ENCODE assay signal across 9 cellular contexts in the genomic region with DNA sequence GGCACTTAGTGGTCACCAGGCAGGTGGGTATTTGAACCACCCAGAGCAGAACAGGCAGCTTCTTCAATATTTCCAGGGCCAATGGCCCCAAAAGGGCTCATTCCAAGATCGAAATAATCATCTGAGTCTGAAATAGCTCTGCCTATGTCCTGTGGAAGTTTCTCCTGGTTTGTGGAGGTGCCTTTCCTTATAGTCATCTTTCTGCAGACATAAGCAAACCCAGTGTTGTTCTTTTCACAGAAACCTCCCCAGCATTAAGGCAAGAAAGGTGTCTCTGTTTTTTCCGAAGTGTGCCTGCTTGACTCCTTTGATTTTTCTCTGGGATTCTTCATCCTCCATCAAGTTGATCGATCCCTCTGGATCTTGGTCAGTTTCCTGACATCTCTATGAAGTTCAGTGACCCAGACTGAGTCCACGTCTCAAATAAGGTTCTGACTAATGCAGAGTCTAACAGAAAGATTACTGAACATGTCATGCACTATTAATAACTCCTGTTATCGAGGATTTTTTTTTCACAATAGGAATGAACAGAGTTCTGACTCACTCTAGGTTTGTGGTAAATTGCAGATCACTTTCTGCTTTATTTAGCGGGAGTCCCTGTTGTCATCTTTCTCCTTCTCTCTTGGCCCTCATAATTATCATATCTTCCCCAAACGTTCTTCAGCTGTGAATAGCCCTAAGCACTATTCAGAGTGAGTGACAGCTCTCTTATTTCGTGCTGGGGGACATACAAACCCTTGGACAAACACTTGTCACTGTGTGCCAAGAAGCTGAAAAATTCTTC. TPM values are rescaled to one million over a fixed set of nuclear protein-coding genes. Genes with fewer than 3 reads are reported as not detected.
DNase-seq lines count a peak whose midpoint lies in the region; ATAC-seq, FAIRE-seq and TF ChIP-seq lines count a peak whose summit lies in the region.
"Had no signal": no experiment of that assay in that cellular context is flagged by ENCODE, and none has a peak within 500 bp of the region (broad histone marks: within the 10 kb centered on the region; RNA-seq: fewer than 3 reads in every experiment).

No MANE protein-coding gene starts in this region.

- dilution Hi-C loops in endothelial cell of umbilical vein (cut with MboI; ENCODE audit: extremely low pct_ligation_motif_present, low sequenced_read_pairs), result no loop called here

- H3K9ac ChIP-seq in endothelial cell of umbilical vein (replicated peaks; ENCODE audit: extremely low read depth, insufficient read depth, low read length), result peak overlapping the region; percentile 84

- TSS peak; percentile 70 for BruUV-seq in endothelial cell of umbilical vein (replicated peaks; lab: Mats Ljungman, UMichigan)

- H3K27me3 ChIP-seq in endothelial cell of umbilical vein (ENCODE audit: control insufficient read depth in 2 of 2, insufficient read depth in 2 of 2, low read length in 2 of 2) (no peaks in the 10 kb centered on the region), psoas muscle (ENCODE audit: insufficient read depth in 3 of 3, low read length in 2 of 3) (no peaks in the 10 kb centered on the region)

- H3K4me3 ChIP-seq in endothelial cell of umbilical vein (replicated peaks in 1 of 3; ENCODE audit: insufficient read depth in 1 of 3, low read depth in 1 of 3, low read length in 3 of 3) (peak overlapping the region in 1 of 3 experiments; percentile 37), psoas muscle (peak overlapping the region; percentile 84)

- intact Hi-C loops in endothelial cell of umbilical vein (cut with micrococcal nuclease) (loop anchor here (1.0 kb wide), 2 partner anchors 23 to 90 kb away; no protein-coding TSS in a partner anchor), psoas muscle (cut with DNase I) (no loop called here)

- in situ Hi-C loops in GM13976 (cut with MboI; ENCODE audit: low sequenced_read_pairs, unreplicated experiment), result no loop called here

- peaks cover 41% of the 10 kb centered on the region for H3K4me1 ChIP-seq in endothelial cell of umbilical vein (ENCODE audit: control insufficient read depth, extremely low read depth, insufficient read depth, low read length)
- H3K4me1 ChIP-seq in psoas muscle, result peaks cover 46% of the 10 kb centered on the region

- H3K36me3 ChIP-seq in endothelial cell of umbilical vein (ENCODE audit: control insufficient read depth in 2 of 2, extremely low read depth in 1 of 2, insufficient read depth in 2 of 2, low read length in 2 of 2) (no peaks in the 10 kb centered on the region), psoas muscle (ENCODE audit: insufficient read depth in 1 of 2, low read depth in 1 of 2) (peaks cover 0 to 1% of the 10 kb centered on the region in 2 donors)

- DNase-seq in GM13976 (ENCODE audit: low spot score), result peak; percentile 56
- DNase-seq in OCI-M1 (lab: John Stamatoyannopoulos, UW), result peak; percentile 81
- DNase-seq in endothelial cell of umbilical vein (ENCODE audit: low read depth, low spot score), result peak; percentile 87
- no peak for DNase-seq in psoas muscle
- DNase-seq in DMS 273 treated with DMSO at 0.1 percent for 48 hours (lab: John Stamatoyannopoulos, UW), result no peak
- no peak for DNase-seq in COR-L47 (lab: John Stamatoyannopoulos, UW)

- CTCF ChIA-PET in endothelial cell of umbilical vein (lab: Charles Lee), result interaction anchor here (0.8 to 1.8 kb wide), 3 partner anchors 20 to 51 kb away, joined by 3 to 7 read pairs (median 6); a partner anchor contains a TSS

- WGBS in psoas muscle, 3 donors, result 27 to 35% (median 31%) methylated on average over 8 of the region's 8 CpGs

- H3K9me3 ChIP-seq in endothelial cell of umbilical vein (replicated peaks; ENCODE audit: control insufficient read depth, insufficient read depth, low read length) (no peaks in the 10 kb centered on the region), psoas muscle (no peaks in the 10 kb centered on the region)

- FAIRE-seq in endothelial cell of umbilical vein (lab: Jason Lieb, UNC), result peak; percentile 94

- no peaks in the 10 kb centered on the region for H3K9me1 ChIP-seq in endothelial cell of umbilical vein (replicated peaks; ENCODE audit: control insufficient read depth, extremely low read depth, insufficient read depth, low read length)

- peak overlapping the region; percentile 58 for H3K4me2 ChIP-seq in endothelial cell of umbilical vein (ENCODE audit: insufficient read depth, low read length)

- H2AFZ ChIP-seq in endothelial cell of umbilical vein (ENCODE audit: low read depth, low read length), result peak overlapping the region; percentile 29

- no peaks in the 10 kb centered on the region for H4K20me1 ChIP-seq in endothelial cell of umbilical vein (replicated peaks; ENCODE audit: control insufficient read depth, extremely low read depth, insufficient read depth, low read length)

- TF ChIP-seq CTCF in GM13976 (IDR thresholded peaks at IDR 0.05; ENCODE audit: borderline replicate concordance, control extremely low read depth, extremely low read depth, insufficient read depth, missing control alignments) (no peak), endothelial cell of umbilical vein (IDR thresholded peaks at IDR 0.05; ENCODE audit: extremely low read depth in 1 of 2, insufficient read depth in 1 of 2, low read depth in 1 of 2, low read length in 2 of 2) (no peak), psoas muscle (IDR thresholded peaks at IDR 0.05) (no peak)

- POLR2A ChIA-PET in endothelial cell of umbilical vein (lab: Charles Lee), result no interaction called here

- TF ChIP-seq POLR2A in endothelial cell of umbilical vein (IDR thresholded peaks at IDR 0.05; ENCODE audit: low read depth, low read length), result no peak

- ATAC-seq in psoas muscle (peak; percentile 77 to 82 (median 80)), GM18873 (IDR thresholded peaks at IDR 0.05; ENCODE audit: low FRiP score, unreplicated experiment) (no peak), HG02938 (IDR thresholded peaks at IDR 0.05; ENCODE audit: unreplicated experiment) (no peak)

- H3K79me2 ChIP-seq in endothelial cell of umbilical vein (ENCODE audit: control insufficient read depth, insufficient read depth, low read length), result peaks cover 22% of the 10 kb centered on the region

- H3K27ac ChIP-seq in endothelial cell of umbilical vein (ENCODE audit: insufficient read depth, low read depth, low read length) (peak overlapping the region; percentile 100), psoas muscle (peak overlapping the region; percentile 90)

RNA-seq across cellular contexts. Expression of a gene that starts 1.5 kb away (rescaled TPM):
- total RNA-seq in endothelial cell of umbilical vein (not detected in 2 replicates), psoas muscle (not detected)
- polyA plus RNA-seq in endothelial cell of umbilical vein (not detected in 2 replicates), psoas muscle (under 1 TPM in 1 of 3 donors, not detected in 2; 0.04 TPM)
- polyA plus RNA-seq in endothelial cell of umbilical vein (2011; cell fraction: cytosol; rRNA removed), result not detected in 2 replicates
- polyA plus RNA-seq in endothelial cell of umbilical vein (2011; cell fraction: nucleus; rRNA removed), result not detected in 2 replicates
- polyA plus RNA-seq in endothelial cell of umbilical vein (2012), result not detected in 2 replicates
- polyA minus RNA-seq in endothelial cell of umbilical vein, result not detected in 2 replicates
- polyA minus RNA-seq in endothelial cell of umbilical vein (2011; cell fraction: cytosol; rRNA and poly(A)+ RNA removed), result not detected
- not detected in 2 replicates for polyA minus RNA-seq in endothelial cell of umbilical vein (2011; cell fraction: nucleus; rRNA and poly(A)+ RNA removed)
- total RNA-seq: T-helper 2 cell treated with Interferon-gamma antibody and Interleukin-4, amounts not matched to agents 100 ng/mL and 5 ng/mL, for 36 hours had no signal

RNA-seq across cellular contexts. Expression of a gene that starts 1.7 kb away (rescaled TPM):
- total RNA-seq in endothelial cell of umbilical vein (26.7 and 29.8 TPM in 2 replicates), psoas muscle (10 to 100 TPM; 16.9 to 25.1 (median 22.0) TPM)
- polyA plus RNA-seq in endothelial cell of umbilical vein (49.8 and 53.4 TPM in 2 replicates), psoas muscle (10 to 100 TPM; 18.7 to 66.9 (median 23.6) TPM)
- polyA plus RNA-seq in endothelial cell of umbilical vein (2011; cell fraction: cytosol; rRNA removed), result 30.3 and 31.1 TPM in 2 replicates
- 31.1 and 56.9 TPM in 2 replicates for polyA plus RNA-seq in endothelial cell of umbilical vein (2011; cell fraction: nucleus; rRNA removed)
- polyA plus RNA-seq in endothelial cell of umbilical vein (2012), result 29.4 and 40.4 TPM in 2 replicates
- polyA minus RNA-seq in endothelial cell of umbilical vein, result 58.5 and 67.5 TPM in 2 replicates
- 14.5 TPM for polyA minus RNA-seq in endothelial cell of umbilical vein (2011; cell fraction: cytosol; rRNA and poly(A)+ RNA removed)
- polyA minus RNA-seq in endothelial cell of umbilical vein (2011; cell fraction: nucleus; rRNA and poly(A)+ RNA removed), result 17.8 and 21.3 TPM in 2 replicates

RNA-seq across cellular contexts. Expression of a gene that starts 10.6 kb away (rescaled TPM):
- total RNA-seq in endothelial cell of umbilical vein, result 11.0 and 11.6 TPM in 2 replicates
- 5.0 and 5.4 TPM in 2 replicates for polyA plus RNA-seq in endothelial cell of umbilical vein
- 1.1 and 1.7 TPM in 2 replicates for polyA plus RNA-seq in endothelial cell of umbilical vein (2011; cell fraction: cytosol; rRNA removed)
- 49.7 and 50.3 TPM in 2 replicates for polyA plus RNA-seq in endothelial cell of umbilical vein (2011; cell fraction: nucleus; rRNA removed)
- polyA plus RNA-seq in endothelial cell of umbilical vein (2012), result 8.0 and 10.6 TPM in 2 replicates
- 6.0 and 7.9 TPM in 2 replicates for polyA minus RNA-seq in endothelial cell of umbilical vein
- polyA minus RNA-seq in endothelial cell of umbilical vein (2011; cell fraction: cytosol; rRNA and poly(A)+ RNA removed), result not detected
- polyA minus RNA-seq in endothelial cell of umbilical vein (2011; cell fraction: nucleus; rRNA and poly(A)+ RNA removed), result 9.6 and 11.2 TPM in 2 replicates
- 1 to 10 TPM in 1 of 4 donors, under 1 TPM in 3; 0.54 to 3.6 (median 0.93) TPM for total RNA-seq in psoas muscle
- 1 to 10 TPM in 1 of 3 donors, under 1 TPM in 2; 0.77 to 1.1 (median 1.00) TPM for polyA plus RNA-seq in psoas muscle

RNA-seq across cellular contexts. Expression of a gene that starts 33.7 kb away (rescaled TPM):
- total RNA-seq in endothelial cell of umbilical vein (not detected in 2 replicates), psoas muscle (under 1 TPM in 2 of 4 donors, not detected in 2; 0.24 to 0.32 TPM)
- polyA plus RNA-seq in endothelial cell of umbilical vein (not detected in 2 replicates), psoas muscle (under 1 TPM in 2 of 3 donors, not detected in 1; 0.03 to 0.06 TPM)
- not detected in 2 replicates for polyA plus RNA-seq in endothelial cell of umbilical vein (2011; cell fraction: cytosol; rRNA removed)
- not detected in 2 replicates for polyA plus RNA-seq in endothelial cell of umbilical vein (2011; cell fraction: nucleus; rRNA removed)
- polyA plus RNA-seq in endothelial cell of umbilical vein (2012), result not detected in 2 replicates
- not detected in 2 replicates for polyA minus RNA-seq in endothelial cell of umbilical vein
- polyA minus RNA-seq in endothelial cell of umbilical vein (2011; cell fraction: cytosol; rRNA and poly(A)+ RNA removed), result not detected
- polyA minus RNA-seq in endothelial cell of umbilical vein (2011; cell fraction: nucleus; rRNA and poly(A)+ RNA removed), result not detected in 2 replicates

RNA-seq across cellular contexts. Expression of a gene that starts 51.5 kb away (rescaled TPM):
- total RNA-seq in endothelial cell of umbilical vein (136 and 142 TPM in 2 replicates), psoas muscle (100 to 1,000 TPM; 137 to 253 (median 220) TPM)
- polyA plus RNA-seq in endothelial cell of umbilical vein (117 and 120 TPM in 2 replicates), psoas muscle (100 to 1,000 TPM; 168 to 392 (median 234) TPM)
- polyA plus RNA-seq in endothelial cell of umbilical vein (2011; cell fraction: cytosol; rRNA removed), result 118 and 139 TPM in 2 replicates
- 111 and 117 TPM in 2 replicates for polyA plus RNA-seq in endothelial cell of umbilical vein (2011; cell fraction: nucleus; rRNA removed)
- polyA plus RNA-seq in endothelial cell of umbilical vein (2012), result 136 and 166 TPM in 2 replicates
- 106 and 111 TPM in 2 replicates for polyA minus RNA-seq in endothelial cell of umbilical vein
- polyA minus RNA-seq in endothelial cell of umbilical vein (2011; cell fraction: cytosol; rRNA and poly(A)+ RNA removed), result 66.7 TPM
- polyA minus RNA-seq in endothelial cell of umbilical vein (2011; cell fraction: nucleus; rRNA and poly(A)+ RNA removed), result 29.1 and 42.5 TPM in 2 replicates

Comparison
In these comparisons a context has a peak if more than half of its experiments do, and no peak if none do; other contexts are left out.
1. DNase-seq: peak in GM13976 (single experiment), OCI-M1 (single experiment) and endothelial cell of umbilical vein (single experiment); none in psoas muscle (0 of 2), DMS 273 treated with DMSO at 0.1 percent for 48 hours (single experiment) and COR-L47 (single experiment).
2. ATAC-seq: peak in psoas muscle (4 of 4); none in GM18873 (single experiment) and HG02938 (single experiment).